Comparison of ENCODE assay signal across 1 cellular context in genomic region chr19:29945433-29945832, GRCh38.
TF ChIP-seq lines count a peak whose summit lies in the region.

No MANE protein-coding gene starts in this region.

TF ChIP-seq in SK-N-SH treated with all-trans-retinoic acid at 6 μM for 48 hours, 23 proteins besides CTCF, POLR2A, EP300 and RAD21 (continued from another document):
- TF ChIP-seq PATZ1 (CRISPR knock-in tag; IDR thresholded peaks at IDR 0.05; ENCODE audit: borderline replicate concordance): no peak
- no peak for TF ChIP-seq RARB (CRISPR knock-in tag; IDR thresholded peaks at IDR 0.05)
- no peak for TF ChIP-seq ZNF565 (CRISPR knock-in tag; conservative IDR thresholded peaks at IDR 0.05; ENCODE audit: low read depth)
- no peak for TF ChIP-seq TOX (CRISPR knock-in tag; IDR thresholded peaks at IDR 0.05; ENCODE audit: borderline replicate concordance)
- no peak for TF ChIP-seq ZNF70 (CRISPR knock-in tag; IDR thresholded peaks at IDR 0.05)
- no peak for TF ChIP-seq ZFP30 (CRISPR knock-in tag; IDR thresholded peaks at IDR 0.05)
- TF ChIP-seq TSHZ2 (CRISPR knock-in tag; IDR thresholded peaks at IDR 0.05): no peak
TF ChIP-seq in SK-N-SH treated with all-trans-retinoic acid at 6 μM for 48 hours: peak in this region for 0.
